In genomic region chrX:101595739-101596419, GRCh38 we compare ENCODE assay signal across 8 cellular contexts. TPM values are rescaled to one million over a fixed set of nuclear protein-coding genes. Genes with fewer than 3 reads are reported as not detected.
A peak's percentile ranks its signal among the peaks of the same experiment; 100 is the strongest.
DNase-seq lines count a peak whose midpoint lies in the region; ATAC-seq lines count a peak whose summit lies in the region.

No MANE protein-coding gene starts in this region.

- H3K9me3 Mint-ChIP-seq in activated T-cell treated with anti-CD3 and anti-CD28 coated beads, Interleukin-2, amount 50 U/mL, for 72 hours, result no peaks in the 10 kb centered on the region

- intact Hi-C loops in head of caudate nucleus (cut with DNase I), result loop anchor here (10.0 kb wide), 1 partner anchor 209 kb away; no protein-coding TSS in a partner anchor

- H3K36me3 Mint-ChIP-seq in activated T-cell treated with anti-CD3 and anti-CD28 coated beads, Interleukin-2, amount 50 U/mL, for 72 hours (ENCODE audit: insufficient read depth in 2 of 2), result no peaks in the 10 kb centered on the region

- H3K4me1 Mint-ChIP-seq in activated T-cell treated with anti-CD3 and anti-CD28 coated beads, Interleukin-2, amount 50 U/mL, for 72 hours (ENCODE audit: low read depth), result no peaks in the 10 kb centered on the region

- peaks cover 40% of the 10 kb centered on the region for H3K27me3 Mint-ChIP-seq in activated T-cell treated with anti-CD3 and anti-CD28 coated beads, Interleukin-2, amount 50 U/mL, for 72 hours (ENCODE audit: low read depth)

- H3K27ac Mint-ChIP-seq in activated T-cell treated with anti-CD3 and anti-CD28 coated beads, Interleukin-2, amount 50 U/mL, for 72 hours, result no peak overlapping the region

- H3K4me3 Mint-ChIP-seq in activated T-cell treated with anti-CD3 and anti-CD28 coated beads, Interleukin-2, amount 50 U/mL, for 72 hours, result no peak overlapping the region

- peak; percentile 4 to 43 for DNase-seq in NCI-H187 (lab: John Stamatoyannopoulos, UW)
- DNase-seq in NCI-H187 treated with DMSO at 0.1 percent for 48 hours (lab: John Stamatoyannopoulos, UW), result no peak
- peak; percentile 51 for DNase-seq in NCI-H510A treated with DMSO at 0.1 percent for 48 hours (lab: John Stamatoyannopoulos, UW)
- DNase-seq in activated T-cell treated with anti-CD3 and anti-CD28 coated beads, Interleukin-2, amount 50 U/mL, for 72 hours, result peak; percentile 24 to 53
- DNase-seq in head of caudate nucleus, result peak in 22 of 42 donors; percentile 3 to 73 (median 40)
- peak; percentile 46 for DNase-seq in pulmonary artery endothelial cell (ENCODE audit: low read depth, low spot score)

- peak; percentile 100 for ATAC-seq in GM19395 (IDR thresholded peaks at IDR 0.05; ENCODE audit: unreplicated experiment)
- ATAC-seq in HG03196 (IDR thresholded peaks at IDR 0.05; ENCODE audit: unreplicated experiment), result peak; percentile 99
- ATAC-seq in activated T-cell treated with anti-CD3 and anti-CD28 coated beads, Interleukin-2, amount 50 U/mL, for 72 hours (replicated peaks in 1 of 2), result peak; percentile 73 to 80

RNA-seq across cellular contexts. Expression of gene ARMCX6, which starts 21.9 kb away (rescaled TPM):
- total RNA-seq in activated T-cell treated with anti-CD3 and anti-CD28 coated beads, Interleukin-2, amount 50 U/mL, for 72 hours, result 10 to 100 TPM; 68.5 to 75.8 TPM
- total RNA-seq in pulmonary artery endothelial cell, result 37.3 and 40.6 TPM in 2 replicates

RNA-seq across cellular contexts. Expression of gene ARMCX3, which starts 27.1 kb away (rescaled TPM):
- total RNA-seq in activated T-cell treated with anti-CD3 and anti-CD28 coated beads, Interleukin-2, amount 50 U/mL, for 72 hours, result 10 to 100 TPM; 37.0 to 49.1 TPM
- 52.6 and 56.3 TPM in 2 replicates for total RNA-seq in pulmonary artery endothelial cell

RNA-seq across cellular contexts. Expression of gene ARMCX1, which starts 45.5 kb away (rescaled TPM):
- total RNA-seq in activated T-cell treated with anti-CD3 and anti-CD28 coated beads, Interleukin-2, amount 50 U/mL, for 72 hours, result 1 to 10 TPM; 2.8 to 3.3 TPM
- 30.7 and 42.7 TPM in 2 replicates for total RNA-seq in pulmonary artery endothelial cell
